In genomic region chr12:121238604-121239334, GRCh38 we compare ENCODE assay signal across 1 cellular context.
TF ChIP-seq lines count a peak whose summit lies in the region.

No MANE protein-coding gene starts in this region.

TF ChIP-seq in H1, 55 proteins besides CTCF, POLR2A, EP300 and RAD21:
- no peak for TF ChIP-seq MAFK (IDR thresholded peaks at IDR 0.05; ENCODE audit: low read depth, low read length)
- no peak for TF ChIP-seq SIX5 (IDR thresholded peaks at IDR 0.05; ENCODE audit: low read depth, low read length)
- TF ChIP-seq BRCA1 (IDR thresholded peaks at IDR 0.05; ENCODE audit: low read depth, low read length): no peak
- TF ChIP-seq CHD1 (IDR thresholded peaks at IDR 0.05; ENCODE audit: low read depth, low read length): no peak
- no peak for TF ChIP-seq CEBPB (IDR thresholded peaks at IDR 0.05; ENCODE audit: low read depth, low read length)
- no peak for TF ChIP-seq SP4 (IDR thresholded peaks at IDR 0.05; ENCODE audit: low read length)
- TF ChIP-seq MAX (IDR thresholded peaks at IDR 0.05): 0 out of 2 replicates have a peak, but pooled peaks have one; percentile 2
- TF ChIP-seq RXRA (IDR thresholded peaks at IDR 0.05; ENCODE audit: insufficient read depth, low read depth, low read length): no peak
- no peak for TF ChIP-seq TAF7 (optimal IDR thresholded peaks at IDR 0.05; ENCODE audit: borderline replicate concordance, low read depth, low read length)
- no peak for TF ChIP-seq PHF8 (conservative IDR thresholded peaks at IDR 0.05; ENCODE audit: low read depth, low read length)
- TF ChIP-seq JUND (IDR thresholded peaks at IDR 0.05; ENCODE audit: low read length): no peak
- TF ChIP-seq TCF12 (IDR thresholded peaks at IDR 0.05; ENCODE audit: low read depth, low read length): peak; percentile 93
- TF ChIP-seq RNF2 (IDR thresholded peaks at IDR 0.05; ENCODE audit: borderline replicate concordance, low read depth, low read length, missing control alignments, poor library complexity, severe bottlenecking): no peak
- TF ChIP-seq TBP (IDR thresholded peaks at IDR 0.05; ENCODE audit: low read depth, low read length): no peak
- 0 out of 2 replicates have a peak, but pooled peaks have one; percentile 28 for TF ChIP-seq TAF1 (IDR thresholded peaks at IDR 0.05; ENCODE audit: low read depth, low read length)
- TF ChIP-seq RBBP5 (IDR thresholded peaks at IDR 0.05; ENCODE audit: borderline replicate concordance, low read depth, low read length): no peak
- TF ChIP-seq KDM4A (IDR thresholded peaks at IDR 0.05; ENCODE audit: low read depth, low read length, severe bottlenecking): no peak
- no peak for TF ChIP-seq SIN3A (conservative IDR thresholded peaks at IDR 0.05 in 1 of 2, IDR thresholded peaks at IDR 0.05 in 1 of 2; ENCODE audit: low read depth in 1 of 2, low read length in 2 of 2)
- TF ChIP-seq ASH2L (IDR thresholded peaks at IDR 0.05; ENCODE audit: low read length): no peak
- no peak for TF ChIP-seq KDM5A (IDR thresholded peaks at IDR 0.05; ENCODE audit: low read length)
- no peak for TF ChIP-seq ZNF274 (IDR thresholded peaks at IDR 0.05; ENCODE audit: borderline replicate concordance, extremely low read depth, low read length)
- no peak for TF ChIP-seq HDAC6 (IDR thresholded peaks at IDR 0.05; ENCODE audit: low read depth, low read length)
- TF ChIP-seq TEAD4 (IDR thresholded peaks at IDR 0.05; ENCODE audit: low read depth, low read length): no peak
- peak; percentile 23; the same call in 1 of the 2 replicates for TF ChIP-seq SP1 (IDR thresholded peaks at IDR 0.05; ENCODE audit: low read depth, low read length)
- no peak for TF ChIP-seq CBX8 (IDR thresholded peaks at IDR 0.05; ENCODE audit: borderline replicate concordance, low read depth, low read length)
- no peak for TF ChIP-seq RFX5 (IDR thresholded peaks at IDR 0.05; ENCODE audit: borderline replicate concordance, low read depth, low read length)
- TF ChIP-seq KDM1A (IDR thresholded peaks at IDR 0.05; ENCODE audit: borderline replicate concordance, low read length): no peak
- no peak for TF ChIP-seq CHD7 (IDR thresholded peaks at IDR 0.05; ENCODE audit: insufficient replicate concordance, low read length)
- TF ChIP-seq NANOG (IDR thresholded peaks at IDR 0.05; ENCODE audit: insufficient read depth, low read depth, low read length, poor library complexity, severe bottlenecking): no peak
TF ChIP-seq in H1: peak in this region for 4.
